32 cellular contexts compared by ENCODE assay signal in the genomic region with DNA sequence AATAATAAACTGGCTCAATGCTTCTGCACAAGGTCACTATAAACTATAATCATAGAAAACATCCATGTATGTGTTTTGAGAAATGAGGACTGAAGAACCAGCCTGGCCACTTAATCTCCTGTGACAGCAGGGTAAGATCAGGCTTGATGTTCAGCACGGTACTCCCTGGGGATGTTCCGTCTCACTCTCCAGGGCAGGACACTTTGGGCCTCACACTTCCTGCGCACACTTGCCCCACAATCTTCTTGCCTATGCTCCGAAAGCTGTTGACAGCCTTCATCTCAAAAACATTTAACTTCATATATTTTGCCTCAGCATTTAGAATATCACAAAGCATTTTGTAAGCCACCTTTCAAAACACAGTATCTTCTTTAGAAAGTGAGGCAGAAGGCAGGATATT.
"Had no signal": no experiment of that assay in that cellular context is flagged by ENCODE, and none has a peak within 500 bp of the region (broad histone marks: within the 10 kb centered on the region; RNA-seq: fewer than 3 reads in every experiment).

No MANE protein-coding gene starts in this region.

- H3K27me3 Mint-ChIP-seq: activated T-cell treated with anti-CD3 and anti-CD28 coated beads, Interleukin-2, amount 50 U/mL, for 24 hours; stimulated activated memory B cell treated with anti-CD40 and anti-IgM and Interleukin-4, amounts not matched to agents 10 μg/mL and 1 μg/mL and 100 μg/mL, for 72 hours had no signal

- H3K27ac ChIP-seq: brain microvascular endothelial cell, left lung, pancreas, psoas muscle, stomach, thyroid gland, WERI-Rb-1 had no signal

- H3K36me3 Mint-ChIP-seq: activated naive CD4-positive, alpha-beta T cell treated with anti-CD3 and anti-CD28 coated beads, Interleukin-2, amount 10 ng/mL, durations not matched to agents 7 days and 5 days; activated naive CD8-positive, alpha-beta T cell treated with anti-CD3 and anti-CD28 coated beads, Interleukin-2, amount 10 ng/mL, durations not matched to agents 7 days and 5 days; naive thymus-derived CD8-positive, alpha-beta T cell; stimulated activated memory B cell treated with anti-CD40 and anti-IgM and Interleukin-4, amounts not matched to agents 10 μg/mL and 1 μg/mL and 100 μg/mL, for 72 hours had no signal

- DNase-seq: activated CD4-positive, alpha-beta T cell treated with anti-CD3 and anti-CD28 coated beads for 48 hours; activated CD4-positive, alpha-beta T cell treated with anti-CD3 and anti-CD28 coated beads, Interleukin-2, amount 50 U/mL, for 48 hours; activated CD8-positive, alpha-beta memory T cell treated with anti-CD3 and anti-CD28 coated beads, Interleukin-2, amount 50 U/mL, for 48 hours; activated gamma-delta T cell; activated naive CD4-positive, alpha-beta T cell treated with anti-CD3 and anti-CD28 coated beads, Interleukin-2, amount 10 ng/mL, durations not matched to agents 7 days and 5 days; activated naive CD8-positive, alpha-beta T cell treated with anti-CD3 and anti-CD28 coated beads, Interleukin-2, amount 10 ng/mL, durations not matched to agents 7 days and 5 days; activated T-cell treated with anti-CD3 and anti-CD28 coated beads, Interleukin-2, amount 50 U/mL, for 24 hours; brain microvascular endothelial cell; cortex of kidney; esophagus squamous epithelium; foreskin melanocyte; heart right ventricle; kidney glomerular epithelial cell; left lung; midbrain; naive thymus-derived CD8-positive, alpha-beta T cell; nucleus accumbens; pancreas; psoas muscle; stimulated activated CD4-positive, alpha-beta T cell treated with anti-CD3 and anti-CD28 coated beads, Interleukin-1b, Interleukin-23, amount 100 ng/mL, for 48 hours; stimulated activated CD4-positive, alpha-beta T cell treated with anti-CD3 and anti-CD28 coated beads, Interleukin-4, amount 100 ng/mL, for 4 hours; stimulated activated CD8-positive, alpha-beta memory T cell treated with anti-CD3 and anti-CD28 coated beads, Interleukin-4, amount 100 ng/mL, for 48 hours; stomach; SW 1271; T-helper 9 cell; thyroid gland; WERI-Rb-1 had no signal

- H3K4me3 ChIP-seq: esophagus squamous epithelium, heart right ventricle, left lung, pancreas, psoas muscle, smooth muscle cell, stomach, thyroid gland had no signal

- H3K36me3 ChIP-seq: brain microvascular endothelial cell, esophagus squamous epithelium, heart right ventricle, left lung, pancreas, stomach, thyroid gland, WERI-Rb-1 had no signal

- H3K27ac Mint-ChIP-seq: activated naive CD4-positive, alpha-beta T cell treated with anti-CD3 and anti-CD28 coated beads, Interleukin-2, amount 10 ng/mL, durations not matched to agents 7 days and 5 days; activated naive CD8-positive, alpha-beta T cell treated with anti-CD3 and anti-CD28 coated beads, Interleukin-2, amount 10 ng/mL, durations not matched to agents 7 days and 5 days; activated T-cell treated with anti-CD3 and anti-CD28 coated beads, Interleukin-2, amount 50 U/mL, for 24 hours; naive thymus-derived CD8-positive, alpha-beta T cell; stimulated activated memory B cell treated with anti-CD40 and anti-IgM and Interleukin-4, amounts not matched to agents 10 μg/mL and 1 μg/mL and 100 μg/mL, for 72 hours; T-helper 1 cell treated with Interleukin-12 subunit alpha and Interleukin-12 subunit beta and Interleukin-4 antibody, amounts not matched to agents 30 μg/mL and 1 μg/mL, for 36 hours had no signal

- H3K4me1 Mint-ChIP-seq: activated naive CD4-positive, alpha-beta T cell treated with anti-CD3 and anti-CD28 coated beads, Interleukin-2, amount 10 ng/mL, durations not matched to agents 7 days and 5 days; activated naive CD8-positive, alpha-beta T cell treated with anti-CD3 and anti-CD28 coated beads, Interleukin-2, amount 10 ng/mL, durations not matched to agents 7 days and 5 days; stimulated activated memory B cell treated with anti-CD40 and anti-IgM and Interleukin-4, amounts not matched to agents 10 μg/mL and 1 μg/mL and 100 μg/mL, for 72 hours had no signal

- H3K4me3 Mint-ChIP-seq: activated naive CD4-positive, alpha-beta T cell treated with anti-CD3 and anti-CD28 coated beads, Interleukin-2, amount 10 ng/mL, durations not matched to agents 7 days and 5 days; activated naive CD8-positive, alpha-beta T cell treated with anti-CD3 and anti-CD28 coated beads, Interleukin-2, amount 10 ng/mL, durations not matched to agents 7 days and 5 days; activated T-cell treated with anti-CD3 and anti-CD28 coated beads, Interleukin-2, amount 50 U/mL, for 24 hours; naive thymus-derived CD8-positive, alpha-beta T cell; neural crest cell; stimulated activated memory B cell treated with anti-CD40 and anti-IgM and Interleukin-4, amounts not matched to agents 10 μg/mL and 1 μg/mL and 100 μg/mL, for 72 hours; T-helper 1 cell treated with Interleukin-12 subunit alpha and Interleukin-12 subunit beta and Interleukin-4 antibody, amounts not matched to agents 30 μg/mL and 1 μg/mL, for 36 hours had no signal

- H3K9me3 Mint-ChIP-seq: activated naive CD4-positive, alpha-beta T cell treated with anti-CD3 and anti-CD28 coated beads, Interleukin-2, amount 10 ng/mL, durations not matched to agents 7 days and 5 days; activated naive CD8-positive, alpha-beta T cell treated with anti-CD3 and anti-CD28 coated beads, Interleukin-2, amount 10 ng/mL, durations not matched to agents 7 days and 5 days; activated T-cell treated with anti-CD3 and anti-CD28 coated beads, Interleukin-2, amount 50 U/mL, for 24 hours; naive thymus-derived CD8-positive, alpha-beta T cell; neural crest cell; stimulated activated memory B cell treated with anti-CD40 and anti-IgM and Interleukin-4, amounts not matched to agents 10 μg/mL and 1 μg/mL and 100 μg/mL, for 72 hours; T-helper 1 cell treated with Interleukin-12 subunit alpha and Interleukin-12 subunit beta and Interleukin-4 antibody, amounts not matched to agents 30 μg/mL and 1 μg/mL, for 36 hours had no signal

- H3K9me3 ChIP-seq: esophagus squamous epithelium, heart right ventricle, left lung, pancreas, psoas muscle, stomach, thyroid gland had no signal

- ATAC-seq: activated CD4-positive, CD25-positive, alpha-beta regulatory T cell treated with anti-CD3 and anti-CD28 coated beads, Interleukin-2, amount 50 U/mL, for 24 hours; heart right ventricle; left lung; naive thymus-derived CD8-positive, alpha-beta T cell; pancreas; psoas muscle; stimulated activated memory B cell treated with anti-CD40 and anti-IgM and Interleukin-4, amounts not matched to agents 10 μg/mL and 1 μg/mL and 100 μg/mL, for 72 hours had no signal

- H3K27me3 ChIP-seq: brain microvascular endothelial cell, esophagus squamous epithelium, left lung, pancreas, stomach, thyroid gland had no signal
